ENCODE assay signal across 8 cellular contexts in genomic region chr22:19177164-19178064, GRCh38. TPM values are rescaled to one million over a fixed set of nuclear protein-coding genes. Genes with fewer than 3 reads are reported as not detected.
DNase-seq lines count a peak whose midpoint lies in the region; ATAC-seq and TF ChIP-seq lines count a peak whose summit lies in the region.

No MANE protein-coding gene starts in this region.

- H4K20me1 ChIP-seq in Loucy (ENCODE audit: insufficient read depth, low read length, poor library complexity, severe bottlenecking) = peaks cover 25% of the 10 kb centered on the region
- no peaks in the 10 kb centered on the region for H4K20me1 ChIP-seq in neural cell (ENCODE audit: insufficient read depth)

- no peaks in the 10 kb centered on the region for H3K9me2 ChIP-seq in Loucy (replicated peaks; ENCODE audit: low read depth, low read length)
- H3K9me2 ChIP-seq in neural cell (ENCODE audit: insufficient read depth, low read length) = no peaks in the 10 kb centered on the region

- TF ChIP-seq EP300 in neural cell (conservative IDR thresholded peaks at IDR 0.05; ENCODE audit: poor library complexity, severe bottlenecking) = no peak

- peak overlapping the region; percentile 83 for H3K4me2 ChIP-seq in Loucy (ENCODE audit: low read depth, low read length, poor library complexity, severe bottlenecking)
- no peak overlapping the region for H3K4me2 ChIP-seq in neural cell (ENCODE audit: low read length)

- WGBS in ectodermal cell, 2 experiments = 36 to 38% methylated on average over 55 of the region's 55 CpGs

- no peak for TF ChIP-seq RAD21 in neural cell (conservative IDR thresholded peaks at IDR 0.05)

- H3K79me2 ChIP-seq in Loucy (ENCODE audit: insufficient read depth, low read length) (peaks cover 45% of the 10 kb centered on the region), neural cell (replicated peaks; ENCODE audit: insufficient read depth, low read length) (peaks cover 4% of the 10 kb centered on the region)

- peaks cover 0 to 2% (median 2%) of the 10 kb centered on the region in 3 donors for H3K27me3 Mint-ChIP-seq in CD14-positive monocyte (ENCODE audit: low read depth in 3 of 3)

- H3K27ac ChIP-seq in ectodermal cell (ENCODE audit: insufficient read depth, low read depth, low read length, poor library complexity, severe bottlenecking) (no peak overlapping the region), neural cell (ENCODE audit: low read length) (no peak overlapping the region)

- peak overlapping the region; percentile 51 to 58 for H3K4me3 Mint-ChIP-seq in CD14-positive monocyte

- intact Hi-C loops in CD14-positive monocyte (cut with micrococcal nuclease) = loop anchor here (2.0 to 5.0 kb wide), 2 partner anchors 115 kb away; partner anchors contain the start of gene CLTCL1 (in 1 of the 2)

- H3K36me3 Mint-ChIP-seq in CD14-positive monocyte = no peaks in the 10 kb centered on the region

- peaks cover 36% of the 10 kb centered on the region for H3K4me1 Mint-ChIP-seq in CD14-positive monocyte

- H3K9me3 ChIP-seq in Loucy (ENCODE audit: insufficient read depth, low read depth, low read length) = no peaks in the 10 kb centered on the region
- no peaks in the 10 kb centered on the region for H3K9me3 ChIP-seq in ectodermal cell (ENCODE audit: control insufficient read depth, low read length)
- H3K9me3 ChIP-seq in neural cell (ENCODE audit: low read length) = no peaks in the 10 kb centered on the region

- H3F3A ChIP-seq in Loucy (ENCODE audit: low read depth) = no peaks in the 10 kb centered on the region
- no peaks in the 10 kb centered on the region for H3F3A ChIP-seq in neural cell (ENCODE audit: insufficient read depth, low read length, poor library complexity, severe bottlenecking)

- H3K4me3 ChIP-seq in Loucy (ENCODE audit: low read length, poor library complexity, severe bottlenecking) (peak overlapping the region; percentile 78), ectodermal cell (ENCODE audit: insufficient read depth, low read depth, low read length) (peak overlapping the region; percentile 78), neural cell (ENCODE audit: low read length) (peak overlapping the region; percentile 91)

- peaks cover 30% of the 10 kb centered on the region for H3K4me1 ChIP-seq in Loucy (ENCODE audit: insufficient read depth, low read length, poor library complexity, severe bottlenecking)
- H3K4me1 ChIP-seq in ectodermal cell (ENCODE audit: control insufficient read depth, insufficient read depth, low read length) = peaks cover 23% of the 10 kb centered on the region

- peaks cover 0 to 2% (median 0%) of the 10 kb centered on the region in 7 donors for H3K9me3 Mint-ChIP-seq in CD14-positive monocyte

- ATAC-seq in HG03108 (IDR thresholded peaks at IDR 0.05; ENCODE audit: unreplicated experiment) = no peak

- no peaks in the 10 kb centered on the region for H3K36me3 ChIP-seq in Loucy (ENCODE audit: insufficient read depth, low read length)
- H3K36me3 ChIP-seq in ectodermal cell (ENCODE audit: control insufficient read depth, insufficient read depth, low read length) = peaks cover 2% of the 10 kb centered on the region
- no peaks in the 10 kb centered on the region for H3K36me3 ChIP-seq in neural cell (ENCODE audit: insufficient read depth, low read length)

- H3K9ac ChIP-seq in Loucy (ENCODE audit: low read depth, low read length, poor library complexity, severe bottlenecking) (peak overlapping the region; percentile 71), neural cell (ENCODE audit: low read length) (peak overlapping the region; percentile 71)

- TF ChIP-seq CTCF in CD14-positive monocyte (IDR thresholded peaks at IDR 0.05) (no peak), Loucy (conservative IDR thresholded peaks at IDR 0.05; ENCODE audit: low read length) (no peak), neural cell (IDR thresholded peaks at IDR 0.05; ENCODE audit: poor library complexity, severe bottlenecking) (no peak)

- H2AFZ ChIP-seq in Loucy (ENCODE audit: low read length) (peak overlapping the region; percentile 92), neural cell (ENCODE audit: low read depth, low read length) (no peak overlapping the region)

- H3K27me3 ChIP-seq in Loucy (ENCODE audit: insufficient read depth, low read length, poor library complexity, severe bottlenecking) (no peaks in the 10 kb centered on the region), ectodermal cell (ENCODE audit: control insufficient read depth, insufficient read depth, low read length, poor library complexity, severe bottlenecking) (no peaks in the 10 kb centered on the region), neural cell (ENCODE audit: insufficient read depth, low read depth, low read length) (no peaks in the 10 kb centered on the region)

- DNase-seq in CD14-positive monocyte (ENCODE audit: low spot score) = no peak
- no peak for DNase-seq in islet precursor cell
- DNase-seq in NCI-H524 (lab: John Stamatoyannopoulos, UW) = no peak
- no peak for DNase-seq in COR-L47 (lab: John Stamatoyannopoulos, UW)

- peak overlapping the region in 2 of 7 donors; percentile 37 to 58 for H3K27ac Mint-ChIP-seq in CD14-positive monocyte

TF ChIP-seq in neural cell, 6 proteins besides CTCF, POLR2A, EP300 and RAD21:
- TF ChIP-seq SMC3 (conservative IDR thresholded peaks at IDR 0.05; ENCODE audit: poor library complexity) = no peak
- TF ChIP-seq EZH2 (IDR thresholded peaks at IDR 0.05; ENCODE audit: borderline replicate concordance, insufficient read depth, low read length, poor library complexity, severe bottlenecking) = no peak
- TF ChIP-seq POLR2AphosphoS5 (IDR thresholded peaks at IDR 0.05) = no peak
- TF ChIP-seq MXI1 (conservative IDR thresholded peaks at IDR 0.05; ENCODE audit: poor library complexity, severe bottlenecking) = no peak
- no peak for TF ChIP-seq REST (IDR thresholded peaks at IDR 0.05; ENCODE audit: borderline replicate concordance)
- TF ChIP-seq TAF1 (IDR thresholded peaks at IDR 0.05; ENCODE audit: low read depth) = no peak
TF ChIP-seq in neural cell: peak in this region for 0.

RNA-seq across cellular contexts. Expression of gene SLC25A1, which starts 1.1 kb away (rescaled TPM):
- polyA plus RNA-seq in CD14-positive monocyte (10 to 100 TPM; 35.1 to 37.4 TPM), neural cell (81.4 and 89.2 TPM in 2 replicates)
- polyA plus RNA-seq in ectodermal cell (2013, experiment 1 of 4) = 89.6 TPM
- polyA plus RNA-seq in ectodermal cell (2013, experiment 2 of 4) = 79.9 TPM
- polyA plus RNA-seq in ectodermal cell (2013, experiment 3 of 4) = 70.3 TPM
- 66.1 TPM for polyA plus RNA-seq in ectodermal cell (2013, experiment 4 of 4)
- 45.8 and 46.9 TPM in 2 replicates for polyA minus RNA-seq in neural cell

RNA-seq across cellular contexts. Expression of gene GSC2, which starts 27.3 kb away (rescaled TPM):
- polyA plus RNA-seq in CD14-positive monocyte = not detected
- polyA plus RNA-seq in ectodermal cell (2013, experiment 1 of 4) = not detected
- polyA plus RNA-seq in ectodermal cell (2013, experiment 2 of 4) = not detected
- not detected for polyA plus RNA-seq in ectodermal cell (2013, experiment 3 of 4)
- polyA plus RNA-seq in ectodermal cell (2013, experiment 4 of 4) = not detected
- polyA plus RNA-seq in neural cell = not detected in 2 replicates
- polyA minus RNA-seq in neural cell = not detected in 2 replicates

RNA-seq across cellular contexts. Expression of gene ESS2, which starts 33.0 kb away (rescaled TPM):
- polyA plus RNA-seq in CD14-positive monocyte = 1 to 10 TPM; 4.0 to 5.5 TPM
- 20.3 TPM for polyA plus RNA-seq in ectodermal cell (2013, experiment 1 of 4)
- polyA plus RNA-seq in ectodermal cell (2013, experiment 2 of 4) = 18.8 TPM
- 14.4 TPM for polyA plus RNA-seq in ectodermal cell (2013, experiment 3 of 4)
- polyA plus RNA-seq in ectodermal cell (2013, experiment 4 of 4) = 14.0 TPM
- 27.6 and 28.0 TPM in 2 replicates for polyA plus RNA-seq in neural cell
- 21.8 and 28.5 TPM in 2 replicates for polyA minus RNA-seq in neural cell

RNA-seq across cellular contexts. Expression of gene TSSK2, which starts 46.3 kb away (rescaled TPM):
- not detected for polyA plus RNA-seq in CD14-positive monocyte
- polyA plus RNA-seq in ectodermal cell (2013, experiment 1 of 4) = not detected
- polyA plus RNA-seq in ectodermal cell (2013, experiment 2 of 4) = not detected
- not detected for polyA plus RNA-seq in ectodermal cell (2013, experiment 3 of 4)
- polyA plus RNA-seq in ectodermal cell (2013, experiment 4 of 4) = not detected
- 0.26 TPM in 1 of 2 replicates, not detected in the other for polyA plus RNA-seq in neural cell
- polyA minus RNA-seq in neural cell = 0.35 TPM in 1 of 2 replicates, not detected in the other

RNA-seq across cellular contexts. Expression of gene DGCR2, which starts 55.2 kb away (rescaled TPM):
- 10 to 100 TPM; 28.9 to 37.0 TPM for polyA plus RNA-seq in CD14-positive monocyte
- polyA plus RNA-seq in ectodermal cell (2013, experiment 1 of 4) = 63.5 TPM
- 70.2 TPM for polyA plus RNA-seq in ectodermal cell (2013, experiment 2 of 4)
- polyA plus RNA-seq in ectodermal cell (2013, experiment 3 of 4) = 42.2 TPM
- polyA plus RNA-seq in ectodermal cell (2013, experiment 4 of 4) = 48.3 TPM
- polyA plus RNA-seq in neural cell = 67.1 and 67.7 TPM in 2 replicates
- polyA minus RNA-seq in neural cell = 86.9 and 111 TPM in 2 replicates
